Comparison of ENCODE assay signal across 18 cellular contexts in genomic region chr7:2222516-2222915, GRCh38. TPM values are rescaled to one million over a fixed set of nuclear protein-coding genes. Genes with fewer than 3 reads are reported as not detected.
DNase-seq lines count a peak whose midpoint lies in the region; ATAC-seq, FAIRE-seq and TF ChIP-seq lines count a peak whose summit lies in the region.
"Had no signal": no experiment of that assay in that cellular context is flagged by ENCODE, and none has a peak within 500 bp of the region (broad histone marks: within the 10 kb centered on the region; RNA-seq: fewer than 3 reads in every experiment).

No MANE protein-coding gene starts in this region.

- CTCF ChIA-PET in RWPE1 (lab: Yijun Ruan, JAX) (no interaction called here), K562 (lab: Yijun Ruan, JAX; ENCODE audit: low intra/inter-chr PET ratio) (no interaction called here)

- peak overlapping the region; percentile 50 for H3K27ac Mint-ChIP-seq in neural progenitor cell
- H3K27ac Mint-ChIP-seq: CD4-positive, alpha-beta T cell had no signal

- H3K4me3 ChIP-seq in K562: no peak overlapping the region
- no peak overlapping the region for H3K4me3 ChIP-seq in neural progenitor cell
- H3K4me3 ChIP-seq: HAP-1 had no signal

- H4K20me1 ChIP-seq in K562 (replicated peaks; ENCODE audit: control insufficient read depth, insufficient read depth, low read length) (peaks cover 2% of the 10 kb centered on the region; the same call in 1 of the 2 replicates), neural progenitor cell (ENCODE audit: low read depth) (peaks cover 22% of the 10 kb centered on the region)

- in situ Hi-C loops in K562 (cut with MboI): no loop called here

- H3K4me2 ChIP-seq in K562 (ENCODE audit: insufficient read depth, low read length) (no peak overlapping the region), neural progenitor cell (no peak overlapping the region)

- peak overlapping the region; percentile 88; the same call in 1 of the 2 replicates for H3K27ac ChIP-seq in RWPE1
- H3K27ac ChIP-seq in K562 (ENCODE audit: extremely low read depth, low read depth, low read length): no peak overlapping the region
- H3K27ac ChIP-seq in neural progenitor cell: no peak overlapping the region
- H3K27ac ChIP-seq: C4-2B had no signal

- intact Hi-C loops in K562 (cut with micrococcal nuclease): no loop called here

- FAIRE-seq in K562 (lab: Jason Lieb, UNC) (no peak), urothelium cell line (lab: Jason Lieb, UNC) (peak; percentile 74)
- FAIRE-seq: A204.1, GM12892, GM18507, H1 had no signal

- no peak for ATAC-seq in K562
- ATAC-seq in HG02852 (IDR thresholded peaks at IDR 0.05; ENCODE audit: unreplicated experiment): no peak
- no peak for ATAC-seq in GM19467 (IDR thresholded peaks at IDR 0.05; ENCODE audit: unreplicated experiment)

- H3K9me3 ChIP-seq in K562 (replicated peaks; ENCODE audit: control insufficient read depth, insufficient read depth, low read depth, low read length) (no peaks in the 10 kb centered on the region), neural progenitor cell (ENCODE audit: low read depth) (no peaks in the 10 kb centered on the region)
- H3K9me3 ChIP-seq: HAP-1 had no signal

- no TSS peak for BruUV-seq in K562 (replicated peaks; lab: Mats Ljungman, UMichigan)

- 94% methylated on average over 19 of the region's 22 CpGs for WGBS in K562 (ENCODE audit: insufficient coverage, low coverage, missing lambda C conversion rate)

- no peak overlapping the region for H2AFZ ChIP-seq in K562 (ENCODE audit: low read depth, low read length)
- H2AFZ ChIP-seq in neural progenitor cell (replicated peaks): no peak overlapping the region

- no peak for TF ChIP-seq RAD21 in K562 (CRISPR knock-in tag; conservative IDR thresholded peaks at IDR 0.05 in 1 of 2, IDR thresholded peaks at IDR 0.05 in 1 of 2)

- no peak for DNase-seq in RWPE1 (ENCODE audit: low spot score)
- no peak for DNase-seq in K562 (ENCODE audit: extremely low read depth in 1 of 4, low spot score in 3 of 4)
- DNase-seq in neural progenitor cell (ENCODE audit: low spot score): no peak
- DNase-seq in urothelium cell line (ENCODE audit: low spot score): no peak
- DNase-seq in amygdala (lab: John Stamatoyannopoulos, UW): no peak
- DNase-seq: ACHN; CD4-positive, alpha-beta T cell; DMS153; DMS79; GDM1 had no signal

- H3K36me3 ChIP-seq in K562 (ENCODE audit: control insufficient read depth, insufficient read depth, low read length) (peaks cover 81% of the 10 kb centered on the region; the same call in 2 of the 3 replicates), neural progenitor cell (no peaks in the 10 kb centered on the region)

- H3K79me2 ChIP-seq in K562 (ENCODE audit: control insufficient read depth, insufficient read depth, low read length) (peaks cover under 1% of the 10 kb centered on the region; the same call in 1 of the 3 replicates), neural progenitor cell (ENCODE audit: low read depth) (peaks cover 26% of the 10 kb centered on the region)

- peaks cover 10% of the 10 kb centered on the region for H3K27me3 Mint-ChIP-seq in neural progenitor cell (ENCODE audit: insufficient read depth, low read depth)
- H3K27me3 Mint-ChIP-seq: CD4-positive, alpha-beta T cell had no signal

- H3K9me1 ChIP-seq in K562 (ENCODE audit: control insufficient read depth, insufficient read depth, low read length): no peaks in the 10 kb centered on the region

- no peak for TF ChIP-seq CTCF in RWPE1 (conservative IDR thresholded peaks at IDR 0.05; ENCODE audit: low read depth)
- TF ChIP-seq CTCF in K562 (IDR thresholded peaks at IDR 0.05 in 2 of 3, conservative IDR thresholded peaks at IDR 0.05 in 1 of 3; ENCODE audit: insufficient read depth in 2 of 3, low read depth in 1 of 3, low read length in 3 of 3): no peak
- no peak for TF ChIP-seq CTCF in neural progenitor cell (IDR thresholded peaks at IDR 0.05)

- POLR2A ChIA-PET in RWPE1 (lab: Yijun Ruan, JAX; ENCODE audit: low non-redundant PET): no interaction called here
- POLR2A ChIA-PET in K562 (lab: Yijun Ruan, JAX): no interaction called here

- H3K9ac ChIP-seq in K562 (ENCODE audit: insufficient read depth in 1 of 2, low read depth in 2 of 2, low read length in 2 of 2) (no peak overlapping the region), neural progenitor cell (no peak overlapping the region)

- H3K4me1 Mint-ChIP-seq in neural progenitor cell: no peaks in the 10 kb centered on the region

- H3K36me3 Mint-ChIP-seq in neural progenitor cell: peaks cover 21% of the 10 kb centered on the region

- no peak for TF ChIP-seq EP300 in K562 (IDR thresholded peaks at IDR 0.05; ENCODE audit: low read length)

- no peak overlapping the region for H3K4me3 Mint-ChIP-seq in neural progenitor cell
- H3K4me3 Mint-ChIP-seq: CD4-positive, alpha-beta T cell had no signal

- H3K4me1 ChIP-seq in K562 (replicated peaks in 1 of 2; ENCODE audit: control insufficient read depth in 2 of 2, insufficient read depth in 2 of 2, low read length in 2 of 2) (peaks cover 0 to under 1% of the 10 kb centered on the region in 2 experiments; a peak in 2 of 5 replicates), neural progenitor cell (no peaks in the 10 kb centered on the region)
- H3K4me1 ChIP-seq: HAP-1 had no signal

- H3K27me3 ChIP-seq in K562 (ENCODE audit: control insufficient read depth in 2 of 2, insufficient read depth in 2 of 2, low read length in 2 of 2) (no peaks in the 10 kb centered on the region), neural progenitor cell (no peaks in the 10 kb centered on the region)

- no peak for TF ChIP-seq POLR2A in K562 (conservative IDR thresholded peaks at IDR 0.05)

- no peaks in the 10 kb centered on the region for H3F3A ChIP-seq in neural progenitor cell (ENCODE audit: low read depth)

- no peaks in the 10 kb centered on the region for H3K9me3 Mint-ChIP-seq in neural progenitor cell
- H3K9me3 Mint-ChIP-seq: CD4-positive, alpha-beta T cell had no signal

RNA-seq across cellular contexts. Expression of gene MAD1L1, which starts 10.2 kb away (rescaled TPM):
- total RNA-seq in K562 (2011; cell fraction: chromatin; rRNA removed; ENCODE audit: low replicate concordance): 159 and 265 TPM in 2 replicates
- total RNA-seq in K562 (2011; cell fraction: nucleolus; rRNA removed): 94.7 and 113 TPM in 2 replicates
- 88.9 and 95.8 TPM in 2 replicates for total RNA-seq in K562 (2011; cell fraction: nucleoplasm; rRNA removed)
- 89.7 and 103 TPM in 2 replicates for total RNA-seq in K562 (2014; rRNA removed)
- 6.8 and 12.3 TPM in 2 replicates for total RNA-seq in K562 (2014; rRNA removed; fragmentation: Illumina TruSeq; extraction: Trizol)
- 32.6 TPM in 2 replicates for total RNA-seq in K562 (2015; rRNA removed; fragmentation: Illumina TruSeq; extraction: Trizol)
- 67.4 and 75.3 TPM in 2 replicates for total RNA-seq in K562 (2021)
- 18.0 and 23.3 TPM in 2 replicates for polyA plus RNA-seq in K562 (2011; rRNA removed)
- 31.4 and 103 TPM in 2 replicates for polyA plus RNA-seq in K562 (2011; cell fraction: cytosol; rRNA removed)
- 23.7 and 53.1 TPM in 2 replicates for polyA plus RNA-seq in K562 (2011; cell fraction: nucleus; rRNA removed)
- polyA plus RNA-seq in K562 (2012): 50.7 and 89.9 TPM in 2 replicates
- polyA plus RNA-seq in K562 (2014; fragmentation: Illumina TruSeq; extraction: Trizol): 11.4 and 16.7 TPM in 2 replicates
- 1 to 10 TPM; 1.7 to 5.0 TPM for polyA plus RNA-seq in K562 (2014; fragmentation: Nextera tagmentation; extraction: Ambion mirVana)
- 53.5 and 65.3 TPM in 2 replicates for polyA plus RNA-seq in K562 (2014; rRNA removed)
- 14.5 and 17.9 TPM in 2 replicates for polyA minus RNA-seq in K562 (2011; rRNA and poly(A)+ RNA removed)
- 34.4 and 62.5 TPM in 2 replicates for polyA minus RNA-seq in K562 (2011; cell fraction: cytosol; rRNA and poly(A)+ RNA removed)
- 21.5 and 31.9 TPM in 2 replicates for polyA minus RNA-seq in K562 (2011; cell fraction: nucleus; rRNA and poly(A)+ RNA removed)
- total RNA-seq in neural progenitor cell (ENCODE audit: low replicate concordance): 23.7 and 46.6 TPM in 2 replicates

RNA-seq across cellular contexts. Expression of gene MRM2, which starts 19.5 kb away (rescaled TPM):
- 24.0 and 38.8 TPM in 2 replicates for total RNA-seq in K562 (2011; cell fraction: chromatin; rRNA removed; ENCODE audit: low replicate concordance)
- total RNA-seq in K562 (2011; cell fraction: nucleolus; rRNA removed): 23.0 and 36.2 TPM in 2 replicates
- 26.9 and 28.0 TPM in 2 replicates for total RNA-seq in K562 (2011; cell fraction: nucleoplasm; rRNA removed)
- total RNA-seq in K562 (2014; rRNA removed) (48.3 and 50.5 TPM in 2 replicates), K562 (2014; rRNA removed; fragmentation: Illumina TruSeq; extraction: Trizol) (41.7 and 43.9 TPM in 2 replicates), K562 (2015; rRNA removed; fragmentation: Illumina TruSeq; extraction: Trizol) (45.9 and 50.7 TPM in 2 replicates), K562 (2021) (47.9 and 50.2 TPM in 2 replicates), neural progenitor cell (ENCODE audit: low replicate concordance) (30.6 and 34.3 TPM in 2 replicates)
- polyA plus RNA-seq in K562 (2011; rRNA removed) (29.3 and 32.4 TPM in 2 replicates), K562 (2014; fragmentation: Illumina TruSeq; extraction: Trizol) (54.5 and 62.0 TPM in 2 replicates), K562 (2014; fragmentation: Nextera tagmentation; extraction: Ambion mirVana) (100 to 1,000 TPM in 1 of 2 experiments, 10 to 100 TPM in 1; 70.4 to 116 TPM), K562 (2014; rRNA removed) (44.1 and 50.2 TPM in 2 replicates)
- polyA plus RNA-seq in K562 (2011; cell fraction: cytosol; rRNA removed): 19.7 and 23.9 TPM in 2 replicates
- polyA plus RNA-seq in K562 (2011; cell fraction: nucleus; rRNA removed): 10.7 and 12.6 TPM in 2 replicates
- polyA plus RNA-seq in K562 (2012): 34.0 and 47.0 TPM in 2 replicates
- 20.5 and 21.4 TPM in 2 replicates for polyA minus RNA-seq in K562 (2011; rRNA and poly(A)+ RNA removed)
- polyA minus RNA-seq in K562 (2011; cell fraction: cytosol; rRNA and poly(A)+ RNA removed): 13.3 and 21.0 TPM in 2 replicates
- 9.2 and 13.9 TPM in 2 replicates for polyA minus RNA-seq in K562 (2011; cell fraction: nucleus; rRNA and poly(A)+ RNA removed)

RNA-seq across cellular contexts. Expression of gene NUDT1, which starts 19.5 kb away (rescaled TPM):
- total RNA-seq in K562 (2011; cell fraction: chromatin; rRNA removed; ENCODE audit: low replicate concordance): 6.3 and 17.2 TPM in 2 replicates
- total RNA-seq in K562 (2011; cell fraction: nucleolus; rRNA removed): 20.5 and 20.8 TPM in 2 replicates
- 16.0 and 16.9 TPM in 2 replicates for total RNA-seq in K562 (2011; cell fraction: nucleoplasm; rRNA removed)
- total RNA-seq in K562 (2014; rRNA removed) (73.3 and 79.6 TPM in 2 replicates), K562 (2014; rRNA removed; fragmentation: Illumina TruSeq; extraction: Trizol) (12.7 and 25.8 TPM in 2 replicates), K562 (2015; rRNA removed; fragmentation: Illumina TruSeq; extraction: Trizol) (45.8 and 48.5 TPM in 2 replicates), K562 (2021) (39.3 and 44.8 TPM in 2 replicates), neural progenitor cell (ENCODE audit: low replicate concordance) (29.6 and 63.9 TPM in 2 replicates)
- polyA plus RNA-seq in K562 (2011; rRNA removed) (26.0 and 32.1 TPM in 2 replicates), K562 (2014; fragmentation: Illumina TruSeq; extraction: Trizol) (29.6 and 41.1 TPM in 2 replicates), K562 (2014; fragmentation: Nextera tagmentation; extraction: Ambion mirVana) (10 to 100 TPM in 1 of 2 experiments, 1 to 10 TPM in 1; 5.3 to 16.2 TPM), K562 (2014; rRNA removed) (63.1 and 64.4 TPM in 2 replicates)
- polyA plus RNA-seq in K562 (2011; cell fraction: cytosol; rRNA removed): 42.4 and 49.5 TPM in 2 replicates
- 35.5 and 42.6 TPM in 2 replicates for polyA plus RNA-seq in K562 (2011; cell fraction: nucleus; rRNA removed)
- 74.2 and 74.5 TPM in 2 replicates for polyA plus RNA-seq in K562 (2012)
- 10.8 and 13.0 TPM in 2 replicates for polyA minus RNA-seq in K562 (2011; rRNA and poly(A)+ RNA removed)
- 15.0 and 18.8 TPM in 2 replicates for polyA minus RNA-seq in K562 (2011; cell fraction: cytosol; rRNA and poly(A)+ RNA removed)
- polyA minus RNA-seq in K562 (2011; cell fraction: nucleus; rRNA and poly(A)+ RNA removed): 6.9 and 7.9 TPM in 2 replicates
